Comparison of ENCODE assay signal across 26 cellular contexts in genomic region chr7:157977717-157978470, GRCh38.
"Had no signal": no experiment of that assay in that cellular context is flagged by ENCODE, and none has a peak within 500 bp of the region (broad histone marks: within the 10 kb centered on the region; RNA-seq: fewer than 3 reads in every experiment).

No MANE protein-coding gene starts in this region.

- DNase-seq: activated CD4-positive, alpha-beta T cell treated with anti-CD3 and anti-CD28 coated beads for 1 hour; activated CD4-positive, alpha-beta T cell treated with anti-CD3 and anti-CD28 coated beads, Interleukin-2, amount 50 U/mL, for 1 hour; activated CD8-positive, alpha-beta T cell treated with anti-CD3 and anti-CD28 coated beads for 36 hours; activated naive CD4-positive, alpha-beta T cell treated with anti-CD3 and anti-CD28 coated beads for 36 hours; activated naive CD8-positive, alpha-beta T cell treated with anti-CD3 and anti-CD28 coated beads for 36 hours; activated T-cell treated with anti-CD3 and anti-CD28 coated beads, Interleukin-2, amount 50 U/mL, for 4 hours; aorta; body of pancreas; cerebellar nuclear complex; colonic mucosa; effector memory CD4-positive, alpha-beta T cell; foreskin fibroblast; left ventricle myocardium inferior; right cardiac atrium; stimulated activated CD4-positive, alpha-beta T cell treated with anti-CD3 and anti-CD28 coated beads, Interleukin-2, amount 100 ng/mL, for 48 hours; stimulated activated naive CD4-positive, alpha-beta T cell treated with Interleukin-2 at 50 U/mL for 16 hours; T-helper 17 cell; T1000 had no signal

- H3K27me3 ChIP-seq: adrenal gland, body of pancreas, colonic mucosa, tibial nerve had no signal

- ATAC-seq: activated CD8-positive, alpha-beta T cell treated with anti-CD3 and anti-CD28 coated beads for 36 hours; activated T-cell treated with anti-CD3 and anti-CD28 coated beads, Interleukin-2, amount 50 U/mL, for 4 hours; body of pancreas; esophagus mucosa; right cardiac atrium; SK-N-SH treated with all-trans-retinoic acid at 6 μM for 48 hours; T-helper 17 cell; WTC11 had no signal

- H3K36me3 Mint-ChIP-seq: activated naive CD8-positive, alpha-beta T cell treated with anti-CD3 and anti-CD28 coated beads for 36 hours had no signal

- H3K27ac ChIP-seq: adrenal gland, body of pancreas, colonic mucosa, dorsolateral prefrontal cortex, left ventricle myocardium inferior, tibial nerve had no signal

- H3K27me3 Mint-ChIP-seq: activated CD8-positive, alpha-beta T cell treated with anti-CD3 and anti-CD28 coated beads for 36 hours; activated naive CD8-positive, alpha-beta T cell treated with anti-CD3 and anti-CD28 coated beads for 36 hours had no signal

- H3K36me3 ChIP-seq: adrenal gland, colonic mucosa, left ventricle myocardium inferior, tibial nerve had no signal

- H3K9me3 ChIP-seq: colonic mucosa had no signal

- H3K4me1 ChIP-seq: adrenal gland, body of pancreas, colonic mucosa, left ventricle myocardium inferior, tibial nerve had no signal

- H3K27ac Mint-ChIP-seq: activated CD8-positive, alpha-beta T cell treated with anti-CD3 and anti-CD28 coated beads for 36 hours; activated naive CD4-positive, alpha-beta T cell treated with anti-CD3 and anti-CD28 coated beads for 36 hours; activated naive CD8-positive, alpha-beta T cell treated with anti-CD3 and anti-CD28 coated beads for 36 hours; activated T-helper 2 cell treated with anti-CD3 and anti-CD28 coated beads, Interferon-gamma antibody, Interleukin-2, Interleukin-4, amounts not matched to agents 10 μg/mL and 5 μg/mL and 100 μg/mL, durations not matched to agents 14 hours and 24 hours and 36 hours; nephron; T-helper 17 cell; WTC11 had no signal

- H3K4me3 ChIP-seq: adrenal gland, body of pancreas, colonic mucosa, dorsolateral prefrontal cortex, left ventricle myocardium inferior, tibial nerve had no signal

- H3K4me1 Mint-ChIP-seq: activated naive CD8-positive, alpha-beta T cell treated with anti-CD3 and anti-CD28 coated beads for 36 hours; nephron; T-helper 17 cell; WTC11 had no signal

- H3K4me3 Mint-ChIP-seq: activated CD8-positive, alpha-beta T cell treated with anti-CD3 and anti-CD28 coated beads for 36 hours; activated naive CD4-positive, alpha-beta T cell treated with anti-CD3 and anti-CD28 coated beads for 36 hours; activated naive CD8-positive, alpha-beta T cell treated with anti-CD3 and anti-CD28 coated beads for 36 hours; activated T-cell treated with anti-CD3 and anti-CD28 coated beads, Interleukin-2, amount 50 U/mL, for 4 hours; nephron; T-helper 17 cell; WTC11 had no signal
